In genomic region chr6:4402477-4402976, GRCh38 we compare ENCODE assay signal across 10 cellular contexts.
A peak's percentile ranks its signal among the peaks of the same experiment; 100 is the strongest.
DNase-seq lines count a peak whose midpoint lies in the region; ATAC-seq and TF ChIP-seq lines count a peak whose summit lies in the region.
"Had no signal": no experiment of that assay in that cellular context is flagged by ENCODE, and none has a peak within 500 bp of the region (broad histone marks: within the 10 kb centered on the region; RNA-seq: fewer than 3 reads in every experiment).

No MANE protein-coding gene starts in this region.

- H3K27ac ChIP-seq in OCI-LY3 (ENCODE audit: low read length) = no peak overlapping the region

- H3K9me3 ChIP-seq in OCI-LY3 (ENCODE audit: insufficient read depth, low read length) = 0 out of 2 replicates have a peak, but pooled peaks cover 8% of the 10 kb centered on the region
- H3K9me3 ChIP-seq in mucosa of descending colon = no peaks in the 10 kb centered on the region
- H3K9me3 ChIP-seq: Peyer's patch had no signal

- H3K36me3 ChIP-seq in OCI-LY3 (replicated peaks; ENCODE audit: low read depth, low read length) (peaks cover 3% of the 10 kb centered on the region), mucosa of descending colon (ENCODE audit: low read depth) (no peaks in the 10 kb centered on the region)
- H3K36me3 ChIP-seq: Peyer's patch had no signal

- ATAC-seq in mucosa of descending colon = peak; percentile 49
- ATAC-seq in HG03139 (IDR thresholded peaks at IDR 0.05; ENCODE audit: unreplicated experiment) = no peak

- no peaks in the 10 kb centered on the region for H3K27me3 Mint-ChIP-seq in glutamatergic neuron (ENCODE audit: unreplicated experiment)

- H3K27ac Mint-ChIP-seq in glutamatergic neuron (ENCODE audit: unreplicated experiment) = no peak overlapping the region

- TF ChIP-seq CTCF in OCI-LY3 (IDR thresholded peaks at IDR 0.05; ENCODE audit: low read depth, low read length) = no peak
- no peak for TF ChIP-seq CTCF in epithelial cell of esophagus (IDR thresholded peaks at IDR 0.05; ENCODE audit: insufficient read depth, low read depth, low read length, missing control alignments)
- no peak for TF ChIP-seq CTCF in mucosa of descending colon (IDR thresholded peaks at IDR 0.05)
- TF ChIP-seq CTCF in glutamatergic neuron (IDR thresholded peaks at IDR 0.05; ENCODE audit: partially characterized antibody, unreplicated experiment) = no peak

- no peaks in the 10 kb centered on the region for H3K36me3 Mint-ChIP-seq in glutamatergic neuron (ENCODE audit: unreplicated experiment)

- no peak overlapping the region for H3K4me3 Mint-ChIP-seq in glutamatergic neuron (ENCODE audit: unreplicated experiment)

- H3K4me3 ChIP-seq in OCI-LY3 (ENCODE audit: low read length) = no peak overlapping the region
- H3K4me3 ChIP-seq in epithelial cell of esophagus (ENCODE audit: low read length) = no peak overlapping the region
- H3K4me3 ChIP-seq in mucosa of descending colon = no peak overlapping the region
- H3K4me3 ChIP-seq: Peyer's patch had no signal

- DNase-seq in AG08396 (ENCODE audit: low spot score) (peak; percentile 74), epithelial cell of esophagus (ENCODE audit: low read depth) (peak; percentile 82), mucosa of descending colon (peak in 1 of 3 donors; percentile 10), glutamatergic neuron (no peak), mesenteric fat pad (ENCODE audit: low spot score) (no peak)
- no peak for DNase-seq in activated naive CD4-positive, alpha-beta T cell (lab: John Stamatoyannopoulos, UW)
- DNase-seq: activated effector memory CD4-positive, alpha-beta T cell treated with Interleukin-2 at 50 U/mL for 16 hours; Peyer's patch had no signal

- H3K4me1 Mint-ChIP-seq in glutamatergic neuron (ENCODE audit: low read depth, unreplicated experiment) = peaks cover under 1% of the 10 kb centered on the region

- H3K4me2 ChIP-seq in OCI-LY3 (ENCODE audit: low read length) = peak overlapping the region; percentile 15; the same call in 1 of the 2 replicates

- peaks cover 16% of the 10 kb centered on the region for H3K4me1 ChIP-seq in OCI-LY3 (ENCODE audit: low read length)
- no peaks in the 10 kb centered on the region for H3K4me1 ChIP-seq in mucosa of descending colon (ENCODE audit: low read depth)

- H3K9ac ChIP-seq in OCI-LY3 (ENCODE audit: low read length) = no peak overlapping the region

- H2AFZ ChIP-seq in OCI-LY3 (ENCODE audit: low read depth, low read length) = no peak overlapping the region

- no peaks in the 10 kb centered on the region for H3K79me2 ChIP-seq in OCI-LY3 (ENCODE audit: low read length)

- H3K9me3 Mint-ChIP-seq in glutamatergic neuron (ENCODE audit: unreplicated experiment) = no peaks in the 10 kb centered on the region

- no peaks in the 10 kb centered on the region for H4K20me1 ChIP-seq in OCI-LY3 (ENCODE audit: insufficient read depth, low read length)

- no peaks in the 10 kb centered on the region for H3K27me3 ChIP-seq in OCI-LY3 (ENCODE audit: low read depth, low read length)
- H3K27me3 ChIP-seq: Peyer's patch had no signal

- intact Hi-C loops in mucosa of descending colon (cut with DNase I, micrococcal nuclease) = no loop called here

Comparison
In these comparisons a context has a peak if more than half of its experiments do, and no peak if none do; other contexts are left out.
1. DNase-seq: peak in AG08396 (single experiment) and epithelial cell of esophagus (single experiment); none in glutamatergic neuron (single experiment), activated naive CD4-positive, alpha-beta T cell (0 of 4) and mesenteric fat pad (single experiment).